ENCODE assay signal across 13 cellular contexts in genomic region chr1:161513448-161513780, GRCh38. TPM values are rescaled to one million over a fixed set of nuclear protein-coding genes. Genes with fewer than 3 reads are reported as not detected.
DNase-seq lines count a peak whose midpoint lies in the region; ATAC-seq and TF ChIP-seq lines count a peak whose summit lies in the region.
"Not testable (repeated sequence)": the region's sequence is repeated elsewhere in the genome, so short reads cannot be mapped to it uniquely, and the experiment has no call there.
"Had no signal": no experiment of that assay in that cellular context is flagged by ENCODE, and none has a peak within 500 bp of the region (broad histone marks: within the 10 kb centered on the region; RNA-seq: fewer than 3 reads in every experiment).

No MANE protein-coding gene starts in this region.

- not testable (repeated sequence) for H3K4me3 ChIP-seq in ascending aorta; fibroblast of lung (replicated peaks in 1 of 4; ENCODE audit: control extremely low read depth in 1 of 4, insufficient read depth in 1 of 4, low read depth in 3 of 4, low read length in 4 of 4); mucosa of descending colon; sigmoid colon; transverse colon

- not testable (repeated sequence) for DNase-seq in HFFc6; ascending aorta (ENCODE audit: low spot score in 2 of 2); fibroblast of lung (ENCODE audit: low read depth in 2 of 2); left colon; mucosa of descending colon; sigmoid colon; transverse colon

- H3K27me3 ChIP-seq in ascending aorta; fibroblast of lung (ENCODE audit: control insufficient read depth, insufficient read depth, low read length); sigmoid colon; transverse colon: not testable (repeated sequence)

- H3K36me3 ChIP-seq in ascending aorta; fibroblast of lung (ENCODE audit: control insufficient read depth, insufficient read depth, low read length); mucosa of descending colon (ENCODE audit: low read depth); sigmoid colon; transverse colon: not testable (repeated sequence)

- peak overlapping the region; percentile 57 for H2AFZ ChIP-seq in fibroblast of lung (ENCODE audit: low read length)

- peaks cover 22% of the 10 kb centered on the region for H3K4me1 Mint-ChIP-seq in HFFc6 (ENCODE audit: low read depth)

- peak overlapping the region; percentile 59 to 71 for H3K27ac ChIP-seq in ascending aorta
- H3K27ac ChIP-seq in fibroblast of lung (ENCODE audit: insufficient read depth, low read length), result peak overlapping the region; percentile 77
- H3K27ac ChIP-seq in sigmoid colon, result peak overlapping the region in 3 of 4 donors; percentile 29 to 74 (median 63)
- H3K27ac ChIP-seq in transverse colon, result peak overlapping the region in 3 of 4 donors; percentile 39 to 70 (median 42)

- not testable (repeated sequence) for H4K20me1 ChIP-seq in fibroblast of lung (ENCODE audit: control insufficient read depth, extremely low read depth, insufficient read depth, low read length)

- ATAC-seq in left colon (peak; percentile 9), mucosa of descending colon (peak; percentile 16)

- 13 to 45% methylated on average over 1 of the region's 1 CpG for WGBS in sigmoid colon, 2 donors
- 20% methylated on average over 1 of the region's 1 CpG; no CpG with 5 or more reads in 1 of the 2 donors for WGBS in transverse colon (ENCODE audit: low coverage in 1 of 2), 2 donors

- H3K36me3 Mint-ChIP-seq in HFFc6 (ENCODE audit: low read depth), result not testable (repeated sequence)

- TF ChIP-seq POLR2A in sigmoid colon (IDR thresholded peaks at IDR 0.05); transverse colon (IDR thresholded peaks at IDR 0.05): not testable (repeated sequence)

- not testable (repeated sequence) for H3K4me3 Mint-ChIP-seq in HFFc6

- TF ChIP-seq CTCF in HFFc6 (IDR thresholded peaks at IDR 0.05); ascending aorta (IDR thresholded peaks at IDR 0.05); fibroblast of lung (conservative IDR thresholded peaks at IDR 0.05 in 1 of 2, IDR thresholded peaks at IDR 0.05 in 1 of 2; ENCODE audit: low read depth in 1 of 2, low read length in 2 of 2); mucosa of descending colon (IDR thresholded peaks at IDR 0.05); sigmoid colon (IDR thresholded peaks at IDR 0.05); transverse colon (IDR thresholded peaks at IDR 0.05): not testable (repeated sequence)

- H3K9ac ChIP-seq in fibroblast of lung (ENCODE audit: insufficient read depth, low read length), result not testable (repeated sequence)

- not testable (repeated sequence) for TF ChIP-seq EP300 in sigmoid colon (IDR thresholded peaks at IDR 0.05); transverse colon (IDR thresholded peaks at IDR 0.05; ENCODE audit: low read depth)

- H3K27ac Mint-ChIP-seq in HFFc6, result peak overlapping the region; percentile 90

- intact Hi-C loops in ascending aorta (cut with DNase I); left colon (cut with DNase I, micrococcal nuclease); mucosa of descending colon (cut with DNase I, micrococcal nuclease); sigmoid colon (cut with DNase I); transverse colon (cut with DNase I; ENCODE audit: low total_unique reads): not testable (repeated sequence)

- H3K4me2 ChIP-seq in fibroblast of lung (ENCODE audit: extremely low read depth, insufficient read depth, low read length), result not testable (repeated sequence)

- H3K4me1 ChIP-seq in ascending aorta (peaks cover 0 to 11% of the 10 kb centered on the region in 2 donors), sigmoid colon (peaks cover 0 to 14% (median 6%) of the 10 kb centered on the region in 4 donors), transverse colon (peaks cover 0 to 11% (median 4%) of the 10 kb centered on the region in 4 donors)
- not testable (repeated sequence) for H3K4me1 ChIP-seq in fibroblast of lung (ENCODE audit: control insufficient read depth, extremely low read depth, insufficient read depth, low read length); mucosa of descending colon (ENCODE audit: low read depth)

- not testable (repeated sequence) for H3K9me3 ChIP-seq in ascending aorta; fibroblast of lung (ENCODE audit: control insufficient read depth, insufficient read depth, low read depth, low read length); mucosa of descending colon; sigmoid colon; transverse colon

- not testable (repeated sequence) for H3K79me2 ChIP-seq in fibroblast of lung (ENCODE audit: control insufficient read depth, insufficient read depth, low read length)

- not testable (repeated sequence) for H3K9me3 Mint-ChIP-seq in HFFc6

- H3K27me3 Mint-ChIP-seq in HFFc6 (ENCODE audit: insufficient read depth), result not testable (repeated sequence)

- in situ Hi-C loops in transverse colon (cut with MboI; ENCODE audit: low pct_ligation_motif_present in 1 of 4, low pct_unique_long_range_greater_than_20kb in 1 of 4, low sequenced_read_pairs in 3 of 4), result not testable (repeated sequence)

RNA-seq across cellular contexts. Expression of gene FCGR2A, which starts 8.2 kb away (rescaled TPM):
- total RNA-seq in HFFc6 (2021; fragmentation: NEBNext Ultra II Directional; extraction: Animal tissue kit (Norgen Biotek cat#: 25700)), result under 1 TPM; 0.12 to 0.57 (median 0.29) TPM
- 23.6 TPM for total RNA-seq in ascending aorta
- total RNA-seq in fibroblast of lung, result 3.3 and 3.9 TPM in 2 replicates
- polyA plus RNA-seq in fibroblast of lung, result 2.4 and 7.6 TPM in 2 replicates
- polyA plus RNA-seq in fibroblast of lung (2012), result 1.7 and 3.2 TPM in 2 replicates
- 3.9 TPM in 1 of 2 replicates, not detected in the other for polyA minus RNA-seq in fibroblast of lung (ENCODE audit: low replicate concordance)
- total RNA-seq in left colon, result 10 to 100 TPM in 1 of 2 donors, 1 to 10 TPM in 1; 5.5 to 17.4 TPM
- 10 to 100 TPM in 2 of 3 donors, 1 to 10 TPM in 1; 7.7 to 25.0 (median 23.7) TPM for total RNA-seq in mucosa of descending colon
- total RNA-seq in sigmoid colon, result 10 to 100 TPM; 14.1 to 52.5 (median 34.8) TPM
- polyA plus RNA-seq in sigmoid colon, result 10 to 100 TPM; 14.4 to 68.7 (median 19.8) TPM
- total RNA-seq in transverse colon, result 10 to 100 TPM; 10.7 to 37.8 (median 17.8) TPM
- total RNA-seq: Caco-2; CD4-positive, CD25-positive, alpha-beta regulatory T cell; MCF 10A had no signal

RNA-seq across cellular contexts. Expression of gene HSPA6, which starts 10.9 kb away (rescaled TPM):
- total RNA-seq in HFFc6 (2021; fragmentation: NEBNext Ultra II Directional; extraction: Animal tissue kit (Norgen Biotek cat#: 25700)), result under 1 TPM; 0.10 to 0.45 (median 0.19) TPM
- total RNA-seq in ascending aorta (1.9 TPM), fibroblast of lung (0.51 and 2.3 TPM in 2 replicates), left colon (1 to 10 TPM in 1 of 2 donors, under 1 TPM in 1; 0.64 to 1.4 TPM), mucosa of descending colon (1 to 10 TPM in 2 of 3 donors, under 1 TPM in 1; 0.61 to 2.0 (median 1.8) TPM), sigmoid colon (1 to 10 TPM in 3 of 4 donors, not detected in 1; 2.0 to 2.9 (median 2.5) TPM), transverse colon (1 to 10 TPM in 2 of 4 donors, under 1 TPM in 1, not detected in 1; 0.82 to 2.2 (median 1.6) TPM)
- polyA plus RNA-seq in fibroblast of lung (0.22 and 0.33 TPM in 2 replicates), sigmoid colon (1 to 10 TPM in 2 of 3 donors, under 1 TPM in 1; 0.60 to 2.3 (median 1.6) TPM)
- polyA plus RNA-seq in fibroblast of lung (2012), result 0.25 and 0.30 TPM in 2 replicates
- 2.7 TPM in 1 of 2 replicates, not detected in the other for polyA minus RNA-seq in fibroblast of lung (ENCODE audit: low replicate concordance)
- total RNA-seq: CD4-positive, CD25-positive, alpha-beta regulatory T cell had no signal
- polyA plus RNA-seq: CD4-positive, CD25-positive, alpha-beta regulatory T cell had no signal

RNA-seq across cellular contexts. Expression of gene FCGR3A, which starts 36.2 kb away (rescaled TPM):
- not detected for total RNA-seq in HFFc6 (2021; fragmentation: NEBNext Ultra II Directional; extraction: Animal tissue kit (Norgen Biotek cat#: 25700))
- total RNA-seq in ascending aorta, result 8.8 TPM
- not detected in 2 replicates for total RNA-seq in fibroblast of lung
- polyA plus RNA-seq in fibroblast of lung, result not detected in 2 replicates
- polyA plus RNA-seq in fibroblast of lung (2012), result not detected in 2 replicates
- not detected in 2 replicates for polyA minus RNA-seq in fibroblast of lung (ENCODE audit: low replicate concordance)
- total RNA-seq in left colon, result 10 to 100 TPM in 1 of 2 donors, 1 to 10 TPM in 1; 3.7 to 11.7 TPM
- total RNA-seq in mucosa of descending colon, result 10 to 100 TPM in 2 of 3 donors, 1 to 10 TPM in 1; 1.1 to 23.1 (median 19.8) TPM
- total RNA-seq in sigmoid colon, result 10 to 100 TPM in 3 of 4 donors, 1 to 10 TPM in 1; 7.8 to 19.3 (median 14.6) TPM
- polyA plus RNA-seq in sigmoid colon, result 10 to 100 TPM in 2 of 3 donors, 1 to 10 TPM in 1; 9.6 to 30.5 (median 13.0) TPM
- 10 to 100 TPM in 1 of 4 donors, 1 to 10 TPM in 2, under 1 TPM in 1; 0.75 to 21.7 (median 5.3) TPM for total RNA-seq in transverse colon
- total RNA-seq: Caco-2; CD4-positive, CD25-positive, alpha-beta regulatory T cell; H4; MCF 10A; OCI-LY7; RPMI7951 had no signal
